ENCODE assay signal across 1 cellular context in genomic region chr19:39968789-39969188, GRCh38.
TF ChIP-seq lines count a peak whose summit lies in the region.

No MANE protein-coding gene starts in this region.

TF ChIP-seq in H1, 55 proteins besides CTCF, POLR2A, EP300 and RAD21:
- TF ChIP-seq PHF8 (conservative IDR thresholded peaks at IDR 0.05; ENCODE audit: low read depth, low read length) (no peak), CBX8 (IDR thresholded peaks at IDR 0.05; ENCODE audit: borderline replicate concordance, low read depth, low read length) (no peak), ATF2 (IDR thresholded peaks at IDR 0.05; ENCODE audit: low read length) (no peak), YY1 (IDR thresholded peaks at IDR 0.05; ENCODE audit: low read depth, low read length) (no peak), E2F6 (IDR thresholded peaks at IDR 0.05) (no peak), TAF7 (optimal IDR thresholded peaks at IDR 0.05; ENCODE audit: borderline replicate concordance, low read depth, low read length) (no peak), EGR1 (IDR thresholded peaks at IDR 0.05; ENCODE audit: borderline replicate concordance, low read depth, low read length) (no peak), RXRA (IDR thresholded peaks at IDR 0.05; ENCODE audit: insufficient read depth, low read depth, low read length) (no peak), JUN (IDR thresholded peaks at IDR 0.05; ENCODE audit: low read depth, low read length) (no peak)
